In genomic region chr10:50294582-50294981, GRCh38 we compare ENCODE assay signal across 26 cellular contexts.
"Had no signal": no experiment of that assay in that cellular context is flagged by ENCODE, and none has a peak within 500 bp of the region (broad histone marks: within the 10 kb centered on the region; RNA-seq: fewer than 3 reads in every experiment).

No MANE protein-coding gene starts in this region.

- H3K27me3 Mint-ChIP-seq: memory B cell, type B pancreatic cell had no signal

- H3K4me1 Mint-ChIP-seq: memory B cell, mesothelial cell of epicardium, nephron progenitor cell had no signal

- H3K27ac ChIP-seq: coronary artery, esophagus squamous epithelium, ovary, psoas muscle, stomach, thyroid gland had no signal

- ATAC-seq: naive thymus-derived CD8-positive, alpha-beta T cell; psoas muscle; right cardiac atrium had no signal

- H3K36me3 Mint-ChIP-seq: type B pancreatic cell had no signal

- H3K4me3 Mint-ChIP-seq: memory B cell; mesothelial cell of epicardium; naive thymus-derived CD8-positive, alpha-beta T cell; nephron progenitor cell; type B pancreatic cell had no signal

- H3K9me3 Mint-ChIP-seq: type B pancreatic cell had no signal

- H3K4me3 ChIP-seq: coronary artery, esophagus squamous epithelium, lung, mucosa of descending colon, ovary, psoas muscle, stomach, thyroid gland had no signal

- H3K27me3 ChIP-seq: esophagus squamous epithelium, ovary, stomach, thyroid gland had no signal

- DNase-seq: dermis blood vessel endothelial cell; effector memory CD4-positive, alpha-beta T cell; esophagus squamous epithelium; foreskin melanocyte; mucosa of descending colon; naive thymus-derived CD8-positive, alpha-beta T cell; nephron progenitor cell; occipital lobe; ovary; posterior cingulate gyrus; psoas muscle; right cardiac atrium; small intestine; stimulated activated CD4-positive, alpha-beta T cell treated with anti-CD3 and anti-CD28 coated beads, Interleukin-15, amount 100 ng/mL, for 24 hours; stimulated activated CD4-positive, alpha-beta T cell treated with anti-CD3 and anti-CD28 coated beads, Interleukin-2, amount 100 ng/mL, for 48 hours; stimulated activated naive CD4-positive, alpha-beta T cell; stomach; thyroid gland had no signal

- H3K4me1 ChIP-seq: esophagus squamous epithelium, psoas muscle, stomach, thyroid gland had no signal

- FAIRE-seq: endothelial cell of umbilical vein, keratinocyte, small intestine, urothelium cell line had no signal

- H3K27ac Mint-ChIP-seq: memory B cell; mesothelial cell of epicardium; naive thymus-derived CD8-positive, alpha-beta T cell; nephron progenitor cell; type B pancreatic cell had no signal

- H3K9me3 ChIP-seq: mucosa of descending colon, ovary, psoas muscle, thyroid gland had no signal

- H3K36me3 ChIP-seq: esophagus squamous epithelium, ovary, stomach, thyroid gland had no signal
